ENCODE assay signal across 13 cellular contexts in genomic region chr7:111103678-111104274, GRCh38. TPM values are rescaled to one million over a fixed set of nuclear protein-coding genes. Genes with fewer than 3 reads are reported as not detected.
DNase-seq lines count a peak whose midpoint lies in the region; ATAC-seq and TF ChIP-seq lines count a peak whose summit lies in the region.
"Had no signal": no experiment of that assay in that cellular context is flagged by ENCODE, and none has a peak within 500 bp of the region (broad histone marks: within the 10 kb centered on the region; RNA-seq: fewer than 3 reads in every experiment).

No MANE protein-coding gene starts in this region.

- H3K79me2 ChIP-seq in OCI-LY3 (ENCODE audit: low read length) (no peaks in the 10 kb centered on the region), smooth muscle cell (ENCODE audit: low read depth) (no peaks in the 10 kb centered on the region)

- TF ChIP-seq EP300 in suprapubic skin (IDR thresholded peaks at IDR 0.05) = no peak

- H3K27me3 ChIP-seq in OCI-LY3 (ENCODE audit: low read depth, low read length) = no peaks in the 10 kb centered on the region
- H3K27me3 ChIP-seq in smooth muscle cell (ENCODE audit: low read depth) = no peaks in the 10 kb centered on the region
- H3K27me3 ChIP-seq in suprapubic skin = no peaks in the 10 kb centered on the region
- H3K27me3 ChIP-seq: BLaER1 treated with 17β-estradiol and CSF1 and Interleukin-3, amounts not matched to agents 10 nM and 100 nM had no signal

- no peaks in the 10 kb centered on the region for H3F3A ChIP-seq in smooth muscle cell (ENCODE audit: low read depth)

- H3K27ac ChIP-seq in OCI-LY3 (ENCODE audit: low read length) (peak overlapping the region; percentile 21; the same call in 1 of the 2 replicates), smooth muscle cell (ENCODE audit: low read depth) (no peak overlapping the region), suprapubic skin (no peak overlapping the region)
- H3K27ac ChIP-seq: BLaER1 treated with 17β-estradiol and CSF1 and Interleukin-3, amounts not matched to agents 10 nM and 100 nM; thoracic aorta had no signal

- H4K20me1 ChIP-seq in OCI-LY3 (ENCODE audit: insufficient read depth, low read length) = no peaks in the 10 kb centered on the region
- H4K20me1 ChIP-seq in smooth muscle cell (ENCODE audit: low read depth) = no peaks in the 10 kb centered on the region
- H4K20me1 ChIP-seq: BLaER1 treated with 17β-estradiol and CSF1 and Interleukin-3, amounts not matched to agents 10 nM and 100 nM had no signal

- WGBS in smooth muscle cell (ENCODE audit: low lambda C conversion rate) = 95% methylated on average over 4 of the region's 4 CpGs
- 84% methylated on average over 4 of the region's 4 CpGs for WGBS in suprapubic skin

- H3K4me3 ChIP-seq in OCI-LY3 (ENCODE audit: low read length) (peak overlapping the region; percentile 41), smooth muscle cell (no peak overlapping the region), suprapubic skin (no peak overlapping the region)
- H3K4me3 ChIP-seq: BLaER1 treated with 17β-estradiol and CSF1 and Interleukin-3, amounts not matched to agents 10 nM and 100 nM; thoracic aorta had no signal

- TF ChIP-seq CTCF in OCI-LY3 (IDR thresholded peaks at IDR 0.05; ENCODE audit: low read depth, low read length) (no peak), smooth muscle cell (IDR thresholded peaks at IDR 0.05; ENCODE audit: borderline replicate concordance, insufficient read depth, poor library complexity, severe bottlenecking) (no peak), suprapubic skin (IDR thresholded peaks at IDR 0.05) (no peak)

- TF ChIP-seq POLR2A in suprapubic skin (IDR thresholded peaks at IDR 0.05) = no peak

- peak overlapping the region; percentile 74 for H3K4me2 ChIP-seq in OCI-LY3 (ENCODE audit: low read length)
- H3K4me2 ChIP-seq in smooth muscle cell = no peak overlapping the region

- H3K4me1 ChIP-seq in OCI-LY3 (ENCODE audit: low read length) = peaks cover 24% of the 10 kb centered on the region
- H3K4me1 ChIP-seq in smooth muscle cell (ENCODE audit: low read depth) = peaks cover 2% of the 10 kb centered on the region
- peaks cover 18% of the 10 kb centered on the region for H3K4me1 ChIP-seq in suprapubic skin

- H2AFZ ChIP-seq in OCI-LY3 (ENCODE audit: low read depth, low read length) (0 out of 2 replicates have a peak overlapping the region, but pooled peaks have one; percentile 34), smooth muscle cell (ENCODE audit: low read depth) (no peak overlapping the region)

- ATAC-seq in GM18498 (IDR thresholded peaks at IDR 0.05; ENCODE audit: unreplicated experiment) (peak; percentile 87), GM19372 (IDR thresholded peaks at IDR 0.05; ENCODE audit: low read depth, unreplicated experiment) (peak; percentile 47), HG02852 (IDR thresholded peaks at IDR 0.05; ENCODE audit: unreplicated experiment) (peak; percentile 77)
- ATAC-seq: Panc1 had no signal

- H3K9me3 ChIP-seq in OCI-LY3 (ENCODE audit: insufficient read depth, low read length) (no peaks in the 10 kb centered on the region), smooth muscle cell (replicated peaks; ENCODE audit: low read depth) (no peaks in the 10 kb centered on the region), suprapubic skin (no peaks in the 10 kb centered on the region)
- H3K9me3 ChIP-seq: BLaER1 treated with 17β-estradiol and CSF1 and Interleukin-3, amounts not matched to agents 10 nM and 100 nM; thoracic aorta had no signal

- H3K9ac ChIP-seq in OCI-LY3 (ENCODE audit: low read length) (no peak overlapping the region), smooth muscle cell (ENCODE audit: low read depth) (no peak overlapping the region)
- H3K9ac ChIP-seq: BLaER1 treated with 17β-estradiol and CSF1 and Interleukin-3, amounts not matched to agents 10 nM and 100 nM had no signal

- H3K36me3 ChIP-seq in OCI-LY3 (replicated peaks; ENCODE audit: low read depth, low read length) = no peaks in the 10 kb centered on the region
- H3K36me3 ChIP-seq in smooth muscle cell (ENCODE audit: low read depth) = no peaks in the 10 kb centered on the region
- no peaks in the 10 kb centered on the region for H3K36me3 ChIP-seq in suprapubic skin
- H3K36me3 ChIP-seq: BLaER1 treated with 17β-estradiol and CSF1 and Interleukin-3, amounts not matched to agents 10 nM and 100 nM; thoracic aorta had no signal

- no peak for DNase-seq in smooth muscle cell (lab: John Stamatoyannopoulos, UW; ENCODE audit: unreplicated experiment)
- DNase-seq in NOMO-1 treated with DMSO at 0.1 percent for 48 hours (lab: John Stamatoyannopoulos, UW; ENCODE audit: unreplicated experiment) = no peak
- DNase-seq in suprapubic skin (ENCODE audit: low spot score in 2 of 2) = no peak
- no peak for DNase-seq in hippocampal formation (lab: John Stamatoyannopoulos, UW)
- DNase-seq: activated CD4-positive, alpha-beta T cell treated with anti-CD3 and anti-CD28 coated beads, Interleukin-2, amount 50 U/mL, for 4 hours; NCI-H1930 had no signal

RNA-seq across cellular contexts. Expression of gene LRRN3, which starts 12.8 kb away (rescaled TPM):
- total RNA-seq in smooth muscle cell (4.5 and 7.7 TPM in 2 replicates), suprapubic skin (1 to 10 TPM in 1 of 4 donors, under 1 TPM in 2, not detected in 1; 0.30 to 1.8 (median 0.51) TPM)
- polyA plus RNA-seq in smooth muscle cell = 2.5 and 5.8 TPM in 2 replicates
